ENCODE assay signal across 17 cellular contexts in the genomic region with DNA sequence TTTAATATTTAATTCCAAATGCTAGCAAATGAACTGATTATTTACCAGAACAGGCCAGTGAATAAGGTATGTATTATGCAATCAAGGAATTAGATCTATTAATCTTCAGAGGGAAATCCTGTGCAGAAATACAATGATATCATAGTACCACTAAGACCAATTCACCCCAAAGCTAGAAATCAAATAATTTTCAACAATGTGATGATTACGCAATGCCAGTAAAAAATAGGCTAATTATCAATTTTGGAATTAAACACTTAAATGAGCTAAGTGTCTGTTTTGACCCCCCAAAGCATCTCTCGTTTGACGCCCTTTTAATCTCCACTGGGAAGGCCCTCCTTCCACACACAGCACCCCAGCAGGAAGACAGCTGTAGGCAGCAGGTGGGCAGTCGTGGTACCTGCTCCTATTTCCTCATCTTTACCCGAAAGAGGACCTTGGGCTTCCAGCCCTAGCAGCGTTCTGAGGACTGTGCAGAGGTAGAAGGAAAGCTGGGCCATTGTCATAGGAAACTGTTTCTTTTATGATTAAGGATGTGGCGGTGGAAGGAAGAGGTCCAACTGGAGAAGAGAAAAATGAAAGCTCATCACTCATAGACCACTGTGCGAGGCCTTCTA.
DNase-seq lines count a peak whose midpoint lies in the region; ATAC-seq and TF ChIP-seq lines count a peak whose summit lies in the region.
"Had no signal": no experiment of that assay in that cellular context is flagged by ENCODE, and none has a peak within 500 bp of the region (broad histone marks: within the 10 kb centered on the region; RNA-seq: fewer than 3 reads in every experiment).

No MANE protein-coding gene starts in this region.

- no peak for DNase-seq in CD4-positive, alpha-beta memory T cell
- DNase-seq in activated naive CD8-positive, alpha-beta T cell treated with anti-CD3 and anti-CD28 coated beads, Interleukin-2, amount 10 ng/mL, durations not matched to agents 7 days and 5 days: no peak
- DNase-seq in naive thymus-derived CD8-positive, alpha-beta T cell: no peak
- no peak for DNase-seq in brain microvascular endothelial cell
- no peak for DNase-seq in NCI-H1930 (lab: John Stamatoyannopoulos, UW)
- no peak for DNase-seq in KG1 (lab: John Stamatoyannopoulos, UW)
- DNase-seq: adrenal gland, AML-193, gastrocnemius medialis, kidney, mammary epithelial cell, NCI-H526, Right ventricle myocardium superior had no signal

- peaks cover 41 to 43% of the 10 kb centered on the region in 2 donors for H3K36me3 Mint-ChIP-seq in CD4-positive, alpha-beta memory T cell
- H3K36me3 Mint-ChIP-seq in IgD-negative memory B cell: peaks cover 7% of the 10 kb centered on the region
- peaks cover 33% of the 10 kb centered on the region for H3K36me3 Mint-ChIP-seq in activated naive CD8-positive, alpha-beta T cell treated with anti-CD3 and anti-CD28 coated beads, Interleukin-2, amount 10 ng/mL, durations not matched to agents 7 days and 5 days
- H3K36me3 Mint-ChIP-seq in naive thymus-derived CD8-positive, alpha-beta T cell: peaks cover 9 to 47% (median 20%) of the 10 kb centered on the region in 3 donors

- peaks cover 27% of the 10 kb centered on the region for H3K4me1 ChIP-seq in CD4-positive, alpha-beta memory T cell (ENCODE audit: insufficient read depth, low read length)
- H3K4me1 ChIP-seq: adrenal gland, HAP-1 had no signal

- no peak overlapping the region for H3K27ac ChIP-seq in CD4-positive, alpha-beta memory T cell (ENCODE audit: low read depth, low read length)
- H3K27ac ChIP-seq in brain microvascular endothelial cell: no peak overlapping the region
- H3K27ac ChIP-seq: adrenal gland, gastrocnemius medialis, right atrium auricular region had no signal

- TF ChIP-seq CTCF in brain microvascular endothelial cell (IDR thresholded peaks at IDR 0.05; ENCODE audit: low read depth, low read length, missing control alignments): no peak

- H3K36me3 ChIP-seq in CD4-positive, alpha-beta memory T cell (ENCODE audit: insufficient read depth, low read length): peaks cover 28% of the 10 kb centered on the region
- peaks cover 7% of the 10 kb centered on the region for H3K36me3 ChIP-seq in brain microvascular endothelial cell (replicated peaks)
- H3K36me3 ChIP-seq: gastrocnemius medialis, HAP-1, right atrium auricular region had no signal

- intact Hi-C loops in CD4-positive, alpha-beta memory T cell (cut with micrococcal nuclease): no loop called here

- peaks cover 0 to 3% (median 0%) of the 10 kb centered on the region in 8 donors for H3K9me3 Mint-ChIP-seq in CD4-positive, alpha-beta memory T cell
- H3K9me3 Mint-ChIP-seq in IgD-negative memory B cell: no peaks in the 10 kb centered on the region
- no peaks in the 10 kb centered on the region for H3K9me3 Mint-ChIP-seq in activated naive CD8-positive, alpha-beta T cell treated with anti-CD3 and anti-CD28 coated beads, Interleukin-2, amount 10 ng/mL, durations not matched to agents 7 days and 5 days
- H3K9me3 Mint-ChIP-seq in naive thymus-derived CD8-positive, alpha-beta T cell: no peaks in the 10 kb centered on the region

- no peaks in the 10 kb centered on the region for H3K9me3 ChIP-seq in CD4-positive, alpha-beta memory T cell (ENCODE audit: control insufficient read depth in 1 of 2, low read length in 2 of 2)
- H3K9me3 ChIP-seq: adrenal gland, gastrocnemius medialis, HAP-1, right atrium auricular region had no signal

- in situ Hi-C loops in brain microvascular endothelial cell (cut with HindIII; ENCODE audit: low pct_ligation_motif_present, low sequenced_read_pairs): no loop called here

- H3K4me3 Mint-ChIP-seq in CD4-positive, alpha-beta memory T cell: peak overlapping the region in 1 of 8 donors; percentile 8
- no peak overlapping the region for H3K4me3 Mint-ChIP-seq in IgD-negative memory B cell
- H3K4me3 Mint-ChIP-seq in activated naive CD8-positive, alpha-beta T cell treated with anti-CD3 and anti-CD28 coated beads, Interleukin-2, amount 10 ng/mL, durations not matched to agents 7 days and 5 days: no peak overlapping the region
- no peak overlapping the region for H3K4me3 Mint-ChIP-seq in naive thymus-derived CD8-positive, alpha-beta T cell

- ATAC-seq in activated naive CD8-positive, alpha-beta T cell treated with anti-CD3 and anti-CD28 coated beads, Interleukin-2, amount 10 ng/mL, durations not matched to agents 7 days and 5 days (ENCODE audit: low read depth): no peak
- no peak for ATAC-seq in naive thymus-derived CD8-positive, alpha-beta T cell
- ATAC-seq in esophagus mucosa: no peak
- ATAC-seq: gastrocnemius medialis had no signal

- H3K4me3 ChIP-seq in CD4-positive, alpha-beta memory T cell (ENCODE audit: low read length in 2 of 2): no peak overlapping the region
- H3K4me3 ChIP-seq in brain microvascular endothelial cell (ENCODE audit: low read depth, low read length): no peak overlapping the region
- H3K4me3 ChIP-seq: adrenal gland, gastrocnemius medialis, HAP-1, right atrium auricular region had no signal

- POLR2A ChIA-PET in CD4-positive, alpha-beta memory T cell (lab: Charles Lee; ENCODE audit: partially characterized antibody): interaction anchor here (1.3 kb wide), 1 partner anchor 15 kb away, joined by 3 read pairs; no protein-coding TSS in a partner anchor
- POLR2A ChIA-PET in activated naive CD8-positive, alpha-beta T cell treated with anti-CD3 and anti-CD28 coated beads, Interleukin-2, amount 10 ng/mL, durations not matched to agents 7 days and 5 days (lab: Charles Lee): no interaction called here
- POLR2A ChIA-PET in naive thymus-derived CD8-positive, alpha-beta T cell (lab: Charles Lee): no interaction called here

- no peaks in the 10 kb centered on the region for H3K27me3 ChIP-seq in CD4-positive, alpha-beta memory T cell (ENCODE audit: insufficient read depth, low read length)
- no peaks in the 10 kb centered on the region for H3K27me3 ChIP-seq in brain microvascular endothelial cell (replicated peaks)
- H3K27me3 ChIP-seq: adrenal gland, gastrocnemius medialis, right atrium auricular region had no signal

- CTCF ChIA-PET in CD4-positive, alpha-beta memory T cell (lab: Charles Lee; ENCODE audit: partially characterized antibody): interaction anchor here (1.9 to 13.0 kb wide), 3 partner anchors 11 to 65 kb away, joined by 4 to 141 read pairs (median 10); no protein-coding TSS in a partner anchor

- peak overlapping the region in 5 of 7 donors; percentile 1 to 57 (median 38) for H3K27ac Mint-ChIP-seq in CD4-positive, alpha-beta memory T cell
- peak overlapping the region in 2 of 3 donors; percentile 9 to 83 for H3K27ac Mint-ChIP-seq in IgD-negative memory B cell
- peak overlapping the region; percentile 2 for H3K27ac Mint-ChIP-seq in activated naive CD8-positive, alpha-beta T cell treated with anti-CD3 and anti-CD28 coated beads, Interleukin-2, amount 10 ng/mL, durations not matched to agents 7 days and 5 days
- H3K27ac Mint-ChIP-seq in naive thymus-derived CD8-positive, alpha-beta T cell: peak overlapping the region in 6 of 10 donors; percentile 27 to 76 (median 39)

- H3K27me3 Mint-ChIP-seq in CD4-positive, alpha-beta memory T cell: no peaks in the 10 kb centered on the region
- H3K27me3 Mint-ChIP-seq in IgD-negative memory B cell: no peaks in the 10 kb centered on the region
- H3K27me3 Mint-ChIP-seq in activated naive CD8-positive, alpha-beta T cell treated with anti-CD3 and anti-CD28 coated beads, Interleukin-2, amount 10 ng/mL, durations not matched to agents 7 days and 5 days: no peaks in the 10 kb centered on the region
- no peaks in the 10 kb centered on the region for H3K27me3 Mint-ChIP-seq in naive thymus-derived CD8-positive, alpha-beta T cell

- peaks cover 32 to 61% (median 42%) of the 10 kb centered on the region in 4 donors for H3K4me1 Mint-ChIP-seq in CD4-positive, alpha-beta memory T cell
- H3K4me1 Mint-ChIP-seq in IgD-negative memory B cell: peaks cover 21 to 45% (median 38%) of the 10 kb centered on the region in 3 donors
- H3K4me1 Mint-ChIP-seq in activated naive CD8-positive, alpha-beta T cell treated with anti-CD3 and anti-CD28 coated beads, Interleukin-2, amount 10 ng/mL, durations not matched to agents 7 days and 5 days: peaks cover 15% of the 10 kb centered on the region
- H3K4me1 Mint-ChIP-seq in naive thymus-derived CD8-positive, alpha-beta T cell: peaks cover 32 to 55% (median 47%) of the 10 kb centered on the region in 4 donors
